Comparison of ENCODE assay signal across 9 cellular contexts in genomic region chr10:77179015-77179695, GRCh38.
DNase-seq lines count a peak whose midpoint lies in the region; ATAC-seq and TF ChIP-seq lines count a peak whose summit lies in the region.
"Had no signal": no experiment of that assay in that cellular context is flagged by ENCODE, and none has a peak within 500 bp of the region (broad histone marks: within the 10 kb centered on the region; RNA-seq: fewer than 3 reads in every experiment).

No MANE protein-coding gene starts in this region.

- no peaks in the 10 kb centered on the region for H3K27me3 Mint-ChIP-seq in MCF 10A (ENCODE audit: insufficient read depth, unreplicated experiment)

- ATAC-seq in left lung = peak; percentile 50
- ATAC-seq in GM18873 (IDR thresholded peaks at IDR 0.05; ENCODE audit: low FRiP score, unreplicated experiment) = no peak

- H3K27ac ChIP-seq in left lung (no peak overlapping the region), vagina (peak overlapping the region; percentile 28)

- H3K36me3 Mint-ChIP-seq in MCF 10A (ENCODE audit: insufficient read depth, unreplicated experiment) = no peaks in the 10 kb centered on the region

- H3K9me3 Mint-ChIP-seq in MCF 10A (ENCODE audit: unreplicated experiment) = no peaks in the 10 kb centered on the region

- no peak overlapping the region for H3K4me3 Mint-ChIP-seq in MCF 10A (ENCODE audit: unreplicated experiment)

- no TSS peak for BruUV-seq in MCF 10A (replicated peaks; lab: Mats Ljungman, UMichigan)

- H3K4me1 Mint-ChIP-seq in MCF 10A (ENCODE audit: insufficient read depth, unreplicated experiment) = peaks cover 8% of the 10 kb centered on the region

- H3K4me3 ChIP-seq in left lung (no peak overlapping the region), vagina (no peak overlapping the region)

- TF ChIP-seq CTCF in MCF 10A (IDR thresholded peaks at IDR 0.05; ENCODE audit: unreplicated experiment) (no peak), left lung (IDR thresholded peaks at IDR 0.05) (no peak), vagina (IDR thresholded peaks at IDR 0.05) (no peak)

- CTCF ChIA-PET in MCF 10A (lab: Yijun Ruan, JAX) = interaction anchor here (1.2 kb wide), 1 partner anchor 462 kb away, joined by 6 read pairs; no protein-coding TSS in a partner anchor

- intact Hi-C loops in MCF 10A (cut with micrococcal nuclease) = loop anchor here (5.0 kb wide), 1 partner anchor 58 kb away; no protein-coding TSS in a partner anchor
- intact Hi-C loops in left lung (cut with DNase I) = loop anchor here (10.0 kb wide), 2 partner anchors 216 to 466 kb away; no protein-coding TSS in a partner anchor
- intact Hi-C loops in vagina (cut with DNase I) = loop anchor here (10.0 kb wide), 1 partner anchor 216 kb away; no protein-coding TSS in a partner anchor

- DNase-seq in NCI-H82 (lab: John Stamatoyannopoulos, UW) = peak; percentile 25
- DNase-seq in NCI-H82 treated with DMSO at 0.1 percent for 48 hours (lab: John Stamatoyannopoulos, UW; ENCODE audit: unreplicated experiment) = no peak
- peak; percentile 87 for DNase-seq in MCF 10A (ENCODE audit: unreplicated experiment)
- peak in 1 of 2 donors; percentile 35 for DNase-seq in left lung
- DNase-seq in vagina (ENCODE audit: extremely low spot score in 2 of 2) = no peak
- no peak for DNase-seq in stimulated activated CD4-positive, alpha-beta T cell treated with anti-CD3 and anti-CD28 coated beads, Interleukin-12 subunit alpha, Interleukin-12 subunit beta, amount 100 ng/mL, for 4 hours
- DNase-seq in GM19238 (ENCODE audit: insufficient read length, low spot score) = no peak
- DNase-seq: NCI-H526 had no signal

- peak overlapping the region; percentile 85 for H3K27ac Mint-ChIP-seq in MCF 10A (ENCODE audit: low read depth, unreplicated experiment)

- H3K36me3 ChIP-seq in left lung (no peaks in the 10 kb centered on the region), vagina (no peaks in the 10 kb centered on the region)

- TF ChIP-seq POLR2A in vagina (IDR thresholded peaks at IDR 0.05) = no peak

- H3K27me3 ChIP-seq in left lung = no peaks in the 10 kb centered on the region
- H3K27me3 ChIP-seq in vagina = no peaks in the 10 kb centered on the region

- POLR2A ChIA-PET in MCF 10A (lab: Yijun Ruan, JAX) = no interaction called here

- no peaks in the 10 kb centered on the region for H3K4me1 ChIP-seq in left lung
- peaks cover 8% of the 10 kb centered on the region for H3K4me1 ChIP-seq in vagina

- H3K9me3 ChIP-seq in left lung (no peaks in the 10 kb centered on the region), vagina (no peaks in the 10 kb centered on the region)

Comparison
In these comparisons a context has a peak if more than half of its experiments do, and no peak if none do; other contexts are left out.
1. DNase-seq: peak in NCI-H82 (single experiment) and MCF 10A (single experiment); none in NCI-H82 treated with DMSO at 0.1 percent for 48 hours (single experiment), vagina (0 of 2), stimulated activated CD4-positive, alpha-beta T cell treated with anti-CD3 and anti-CD28 coated beads, Interleukin-12 subunit alpha, Interleukin-12 subunit beta, amount 100 ng/mL, for 4 hours (single experiment) and GM19238 (single experiment).